In the genomic region with DNA sequence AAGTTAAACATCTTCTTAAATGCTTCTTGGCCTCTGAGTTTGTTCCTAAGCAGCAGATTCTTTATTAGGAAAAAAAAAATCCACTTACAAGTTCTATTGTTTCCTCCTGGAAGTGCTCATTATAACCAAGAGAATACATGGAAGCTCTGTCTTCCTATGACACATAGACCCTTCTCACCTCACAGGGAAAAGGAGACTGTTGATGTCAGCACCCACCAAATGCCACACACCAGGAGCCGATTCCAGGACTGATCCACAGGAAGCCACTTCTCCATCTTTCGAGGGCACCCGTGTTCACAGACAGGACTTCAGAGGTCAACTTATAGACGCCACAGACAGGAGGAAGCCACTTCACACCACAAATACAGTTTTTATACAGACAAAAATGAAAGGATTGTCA, we compare ENCODE assay signal across 1 cellular context.
TF ChIP-seq lines count a peak whose summit lies in the region.

No MANE protein-coding gene starts in this region.

TF ChIP-seq in K562, 482 proteins besides CTCF, POLR2A, EP300 and RAD21:
- TF ChIP-seq, protein P1, sequence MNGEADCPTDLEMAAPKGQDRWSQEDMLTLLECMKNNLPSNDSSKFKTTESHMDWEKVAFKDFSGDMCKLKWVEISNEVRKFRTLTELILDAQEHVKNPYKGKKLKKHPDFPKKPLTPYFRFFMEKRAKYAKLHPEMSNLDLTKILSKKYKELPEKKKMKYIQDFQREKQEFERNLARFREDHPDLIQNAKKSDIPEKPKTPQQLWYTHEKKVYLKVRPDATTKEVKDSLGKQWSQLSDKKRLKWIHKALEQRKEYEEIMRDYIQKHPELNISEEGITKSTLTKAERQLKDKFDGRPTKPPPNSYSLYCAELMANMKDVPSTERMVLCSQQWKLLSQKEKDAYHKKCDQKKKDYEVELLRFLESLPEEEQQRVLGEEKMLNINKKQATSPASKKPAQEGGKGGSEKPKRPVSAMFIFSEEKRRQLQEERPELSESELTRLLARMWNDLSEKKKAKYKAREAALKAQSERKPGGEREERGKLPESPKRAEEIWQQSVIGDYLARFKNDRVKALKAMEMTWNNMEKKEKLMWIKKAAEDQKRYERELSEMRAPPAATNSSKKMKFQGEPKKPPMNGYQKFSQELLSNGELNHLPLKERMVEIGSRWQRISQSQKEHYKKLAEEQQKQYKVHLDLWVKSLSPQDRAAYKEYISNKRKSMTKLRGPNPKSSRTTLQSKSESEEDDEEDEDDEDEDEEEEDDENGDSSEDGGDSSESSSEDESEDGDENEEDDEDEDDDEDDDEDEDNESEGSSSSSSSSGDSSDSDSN (IDR thresholded peaks at IDR 0.05; ENCODE audit: borderline replicate concordance in 1 of 2, low read depth in 2 of 2, low read length in 2 of 2): no peak
- TF ChIP-seq, protein P2, sequence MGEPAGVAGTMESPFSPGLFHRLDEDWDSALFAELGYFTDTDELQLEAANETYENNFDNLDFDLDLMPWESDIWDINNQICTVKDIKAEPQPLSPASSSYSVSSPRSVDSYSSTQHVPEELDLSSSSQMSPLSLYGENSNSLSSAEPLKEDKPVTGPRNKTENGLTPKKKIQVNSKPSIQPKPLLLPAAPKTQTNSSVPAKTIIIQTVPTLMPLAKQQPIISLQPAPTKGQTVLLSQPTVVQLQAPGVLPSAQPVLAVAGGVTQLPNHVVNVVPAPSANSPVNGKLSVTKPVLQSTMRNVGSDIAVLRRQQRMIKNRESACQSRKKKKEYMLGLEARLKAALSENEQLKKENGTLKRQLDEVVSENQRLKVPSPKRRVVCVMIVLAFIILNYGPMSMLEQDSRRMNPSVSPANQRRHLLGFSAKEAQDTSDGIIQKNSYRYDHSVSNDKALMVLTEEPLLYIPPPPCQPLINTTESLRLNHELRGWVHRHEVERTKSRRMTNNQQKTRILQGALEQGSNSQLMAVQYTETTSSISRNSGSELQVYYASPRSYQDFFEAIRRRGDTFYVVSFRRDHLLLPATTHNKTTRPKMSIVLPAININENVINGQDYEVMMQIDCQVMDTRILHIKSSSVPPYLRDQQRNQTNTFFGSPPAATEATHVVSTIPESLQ (CRISPR knock-in tag; IDR thresholded peaks at IDR 0.05): 0 out of 2 replicates have a peak, but pooled peaks have one; percentile 6
- TF ChIP-seq, protein P3, sequence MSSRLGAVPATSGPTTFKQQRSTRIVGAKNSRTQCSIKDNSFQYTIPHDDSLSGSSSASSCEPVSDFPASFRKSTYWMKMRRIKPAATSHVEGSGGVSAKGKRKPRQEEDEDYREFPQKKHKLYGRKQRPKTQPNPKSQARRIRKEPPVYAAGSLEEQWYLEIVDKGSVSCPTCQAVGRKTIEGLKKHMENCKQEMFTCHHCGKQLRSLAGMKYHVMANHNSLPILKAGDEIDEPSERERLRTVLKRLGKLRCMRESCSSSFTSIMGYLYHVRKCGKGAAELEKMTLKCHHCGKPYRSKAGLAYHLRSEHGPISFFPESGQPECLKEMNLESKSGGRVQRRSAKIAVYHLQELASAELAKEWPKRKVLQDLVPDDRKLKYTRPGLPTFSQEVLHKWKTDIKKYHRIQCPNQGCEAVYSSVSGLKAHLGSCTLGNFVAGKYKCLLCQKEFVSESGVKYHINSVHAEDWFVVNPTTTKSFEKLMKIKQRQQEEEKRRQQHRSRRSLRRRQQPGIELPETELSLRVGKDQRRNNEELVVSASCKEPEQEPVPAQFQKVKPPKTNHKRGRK (tag; IDR thresholded peaks at IDR 0.05): 0 out of 2 replicates have a peak, but pooled peaks have one; percentile 20
- no peak; the same call in 1 of the 2 replicates for TF ChIP-seq NR1H2 (CRISPR knock-in tag; IDR thresholded peaks at IDR 0.05)
